ENCODE assay signal across 27 cellular contexts in genomic region chr17:77256710-77257109, GRCh38.
DNase-seq lines count a peak whose midpoint lies in the region; ATAC-seq and TF ChIP-seq lines count a peak whose summit lies in the region.
"Had no signal": no experiment of that assay in that cellular context is flagged by ENCODE, and none has a peak within 500 bp of the region (broad histone marks: within the 10 kb centered on the region; RNA-seq: fewer than 3 reads in every experiment).

No MANE protein-coding gene starts in this region.

- H3K18ac ChIP-seq in IMR-90 (ENCODE audit: low read depth, low read length), result 0 out of 2 replicates have a peak overlapping the region, but pooled peaks have one; percentile 27

- no peak overlapping the region for H3K23ac ChIP-seq in IMR-90 (ENCODE audit: low read depth, low read length)

- TF ChIP-seq POLR2A in IMR-90 (IDR thresholded peaks at IDR 0.05; ENCODE audit: low read depth, low read length), result no peak

- in situ Hi-C loops in IMR-90 (cut with MboI; ENCODE audit: low sequenced_read_pairs), result no loop called here

- ATAC-seq in IMR-90 (ENCODE audit: low read depth), result no peak
- ATAC-seq in GM19351 (IDR thresholded peaks at IDR 0.05; ENCODE audit: unreplicated experiment), result no peak
- ATAC-seq in activated naive CD8-positive, alpha-beta T cell treated with anti-CD3 and anti-CD28 coated beads, Interleukin-2, amount 50 U/mL, for 24 hours, result no peak
- ATAC-seq: activated CD8-positive, alpha-beta T cell treated with anti-CD3 and anti-CD28 coated beads, Interleukin-2, amount 10 ng/mL, durations not matched to agents 7 days and 5 days; heart right ventricle; natural killer cell; right cardiac atrium; Right ventricle myocardium inferior; stimulated activated naive CD8-positive, alpha-beta T cell treated with anti-CD3 and anti-CD28 coated beads, Interleukin-15, amount 100 ng/mL, for 72 hours had no signal

- no peaks in the 10 kb centered on the region for H4K20me1 ChIP-seq in IMR-90 (ENCODE audit: insufficient read depth, low read length)
- no peaks in the 10 kb centered on the region for H4K20me1 ChIP-seq in osteoblast (ENCODE audit: insufficient read depth, low read length)

- no peaks in the 10 kb centered on the region for H3K36me3 Mint-ChIP-seq in activated naive CD8-positive, alpha-beta T cell treated with anti-CD3 and anti-CD28 coated beads, Interleukin-2, amount 50 U/mL, for 24 hours (ENCODE audit: low read depth)
- H3K36me3 Mint-ChIP-seq: CD8-positive, alpha-beta memory T cell; natural killer cell had no signal

- H3K27ac ChIP-seq in IMR-90 (ENCODE audit: insufficient read depth, low read length) (no peak overlapping the region), WERI-Rb-1 (no peak overlapping the region), osteoblast (ENCODE audit: low read depth, low read length) (no peak overlapping the region)
- H3K27ac ChIP-seq: heart right ventricle, left lung, ovary had no signal

- peak overlapping the region; percentile 73 for H2BK120ac ChIP-seq in IMR-90 (ENCODE audit: low read depth, low read length)

- no peak overlapping the region for H2BK5ac ChIP-seq in IMR-90 (ENCODE audit: low read depth, low read length, poor library complexity, severe bottlenecking)

- 100% methylated on average over 1 of the region's 2 CpGs; no CpG with 5 or more reads in 1 of the 2 experiments for WGBS in IMR-90 (ENCODE audit: extremely low coverage in 2 of 2, insufficient read length in 1 of 2), 2 experiments

- dilution Hi-C loops in IMR-90 (cut with HindIII; ENCODE audit: low sequenced_read_pairs, unreplicated experiment), result no loop called here

- peaks cover 7% of the 10 kb centered on the region for H3K27me3 Mint-ChIP-seq in activated naive CD8-positive, alpha-beta T cell treated with anti-CD3 and anti-CD28 coated beads, Interleukin-2, amount 50 U/mL, for 24 hours

- H3K56ac ChIP-seq in IMR-90 (ENCODE audit: extremely low read depth, insufficient read depth, low read length), result no peak overlapping the region

- H2AK9ac ChIP-seq in IMR-90 (replicated peaks; ENCODE audit: low read depth, low read length, poor library complexity), result peak overlapping the region; percentile 11

- H2AFZ ChIP-seq in IMR-90 (replicated peaks; ENCODE audit: low read length, poor library complexity) (no peak overlapping the region), osteoblast (ENCODE audit: low read length) (no peak overlapping the region)

- H4K91ac ChIP-seq in IMR-90 (ENCODE audit: insufficient read depth, low read depth, low read length), result peak overlapping the region; percentile 61

- H3K27me3 ChIP-seq in IMR-90 (ENCODE audit: control insufficient read depth, insufficient read depth, low read length) (no peaks in the 10 kb centered on the region), WERI-Rb-1 (ENCODE audit: insufficient read depth, low read depth, severe bottlenecking) (no peaks in the 10 kb centered on the region), osteoblast (ENCODE audit: insufficient read depth, low read length) (no peaks in the 10 kb centered on the region)
- H3K27me3 ChIP-seq: left lung, ovary had no signal

- H3K27ac Mint-ChIP-seq in activated naive CD8-positive, alpha-beta T cell treated with anti-CD3 and anti-CD28 coated beads, Interleukin-2, amount 50 U/mL, for 24 hours, result no peak overlapping the region
- H3K27ac Mint-ChIP-seq: activated CD8-positive, alpha-beta T cell treated with anti-CD3 and anti-CD28 coated beads, Interleukin-2, amount 10 ng/mL, durations not matched to agents 7 days and 5 days; dendritic cell treated with granulocyte-macrophage colony-stimulating factor and Interleukin-4, amounts not matched to agents 40 ng/mL and 50 ng/mL, for 4 days; natural killer cell; stimulated activated naive CD8-positive, alpha-beta T cell treated with anti-CD3 and anti-CD28 coated beads, Interleukin-15, amount 100 ng/mL, for 72 hours had no signal

- H3K14ac ChIP-seq in IMR-90 (replicated peaks; ENCODE audit: low read depth, low read length), result peak overlapping the region; percentile 50; the same call in 1 of the 2 replicates

- DNase-seq in GM12865 (ENCODE audit: low read depth), result no peak
- DNase-seq in IMR-90, result no peak
- DNase-seq in WERI-Rb-1, result no peak
- DNase-seq in osteoblast (ENCODE audit: insufficient read length, low spot score, missing footprints), result peak; percentile 68
- DNase-seq in NCI-H1436 (lab: John Stamatoyannopoulos, UW), result no peak
- no peak for DNase-seq in activated naive CD8-positive, alpha-beta T cell treated with anti-CD3 and anti-CD28 coated beads, Interleukin-2, amount 50 U/mL, for 24 hours
- no peak for DNase-seq in D341Med (ENCODE audit: low spot score)
- DNase-seq: activated CD4-positive, alpha-beta T cell treated with anti-CD3 and anti-CD28 coated beads for 1 hour; activated CD8-positive, alpha-beta T cell treated with anti-CD3 and anti-CD28 coated beads, Interleukin-2, amount 10 ng/mL, durations not matched to agents 7 days and 5 days; activated gamma-delta T cell; AML-193; CD8-positive, alpha-beta memory T cell; heart right ventricle; left lung; midbrain; natural killer cell; NCI-H1092; NCI-H2107; NCI-H526; ovary; stimulated activated CD4-positive, alpha-beta T cell treated with anti-CD3 and anti-CD28 coated beads, Interleukin-12 subunit alpha, Interleukin-12 subunit beta, amount 100 ng/mL, for 4 hours; stimulated activated naive CD8-positive, alpha-beta T cell treated with anti-CD3 and anti-CD28 coated beads, Interleukin-15, amount 100 ng/mL, for 72 hours; trophoblast cell had no signal

- H3K79me2 ChIP-seq in osteoblast (ENCODE audit: insufficient read depth, low read length), result no peaks in the 10 kb centered on the region

- no peaks in the 10 kb centered on the region for H3K36me3 ChIP-seq in IMR-90 (ENCODE audit: control insufficient read depth, insufficient read depth, low read length)
- H3K36me3 ChIP-seq in WERI-Rb-1, result no peaks in the 10 kb centered on the region
- H3K36me3 ChIP-seq in osteoblast (ENCODE audit: insufficient read depth, low read length), result no peaks in the 10 kb centered on the region
- H3K36me3 ChIP-seq: heart right ventricle, left lung, ovary had no signal

- TF ChIP-seq CTCF in GM12865 (IDR thresholded peaks at IDR 0.05; ENCODE audit: insufficient read depth, low read depth, low read length, missing control alignments) (peak; percentile 6), IMR-90 (conservative IDR thresholded peaks at IDR 0.05; ENCODE audit: low read depth, low read length) (no peak), WERI-Rb-1 (IDR thresholded peaks at IDR 0.05; ENCODE audit: low read depth, low read length) (peak; percentile 31; the same call in 1 of the 2 replicates), osteoblast (IDR thresholded peaks at IDR 0.05; ENCODE audit: extremely low read depth, low read depth, low read length) (no peak)

- no TSS peak for BruUV-seq in IMR-90 (replicated peaks; lab: Mats Ljungman, UMichigan)

- CTCF ChIA-PET in IMR-90 (lab: Yijun Ruan, JAX), result interaction anchor here (2.6 kb wide), 1 partner anchor 66 kb away, joined by 6 read pairs; no protein-coding TSS in a partner anchor

- no peak overlapping the region for H3K4me3 Mint-ChIP-seq in activated naive CD8-positive, alpha-beta T cell treated with anti-CD3 and anti-CD28 coated beads, Interleukin-2, amount 50 U/mL, for 24 hours
- H3K4me3 Mint-ChIP-seq: activated CD8-positive, alpha-beta T cell treated with anti-CD3 and anti-CD28 coated beads, Interleukin-2, amount 10 ng/mL, durations not matched to agents 7 days and 5 days; CD8-positive, alpha-beta memory T cell; dendritic cell treated with granulocyte-macrophage colony-stimulating factor and Interleukin-4, amounts not matched to agents 40 ng/mL and 50 ng/mL, for 4 days; natural killer cell; stimulated activated naive CD8-positive, alpha-beta T cell treated with anti-CD3 and anti-CD28 coated beads, Interleukin-15, amount 100 ng/mL, for 72 hours had no signal

- no peak overlapping the region for H4K5ac ChIP-seq in IMR-90 (ENCODE audit: low read depth, low read length)

- peaks cover 29% of the 10 kb centered on the region for H3K4me1 ChIP-seq in IMR-90 (ENCODE audit: control insufficient read depth, insufficient read depth, low read length)
- H3K4me1 ChIP-seq in osteoblast (ENCODE audit: insufficient read depth, low read length), result peaks cover 29% of the 10 kb centered on the region

- peak overlapping the region; percentile 64; the same call in 1 of the 2 replicates for H2BK20ac ChIP-seq in IMR-90 (ENCODE audit: low read depth, low read length)

- intact Hi-C loops in IMR-90 (cut with micrococcal nuclease), result no loop called here

- peaks cover 3% of the 10 kb centered on the region in 2 experiments; a peak in 2 of 4 replicates for H3K79me1 ChIP-seq in IMR-90 (ENCODE audit: low read depth in 1 of 2, low read length in 2 of 2)

- H2BK15ac ChIP-seq in IMR-90 (ENCODE audit: low read depth, low read length), result peak overlapping the region; percentile 61; the same call in 2 of the 3 replicates

- no peaks in the 10 kb centered on the region for H3K9me3 Mint-ChIP-seq in activated naive CD8-positive, alpha-beta T cell treated with anti-CD3 and anti-CD28 coated beads, Interleukin-2, amount 50 U/mL, for 24 hours
- H3K9me3 Mint-ChIP-seq: CD8-positive, alpha-beta memory T cell; dendritic cell treated with granulocyte-macrophage colony-stimulating factor and Interleukin-4, amounts not matched to agents 40 ng/mL and 50 ng/mL, for 4 days; natural killer cell; stimulated activated naive CD8-positive, alpha-beta T cell treated with anti-CD3 and anti-CD28 coated beads, Interleukin-15, amount 100 ng/mL, for 72 hours had no signal

- POLR2A ChIA-PET in IMR-90 (lab: Charles Lee; ENCODE audit: unreplicated experiment), result no interaction called here

- peak overlapping the region; percentile 36 to 47; a peak in 2 of 4 replicates for H4K8ac ChIP-seq in IMR-90 (ENCODE audit: low read depth in 2 of 2, low read length in 2 of 2)

- no peaks in the 10 kb centered on the region for H3K4me1 Mint-ChIP-seq in activated naive CD8-positive, alpha-beta T cell treated with anti-CD3 and anti-CD28 coated beads, Interleukin-2, amount 50 U/mL, for 24 hours
- H3K4me1 Mint-ChIP-seq: CD8-positive, alpha-beta memory T cell; natural killer cell; stimulated activated naive CD8-positive, alpha-beta T cell treated with anti-CD3 and anti-CD28 coated beads, Interleukin-15, amount 100 ng/mL, for 72 hours had no signal

- no peak for TF ChIP-seq RAD21 in IMR-90 (IDR thresholded peaks at IDR 0.05; ENCODE audit: low read length)

- no peak overlapping the region for H3K4me3 ChIP-seq in GM12865 (ENCODE audit: low read depth, low read length)
- H3K4me3 ChIP-seq in IMR-90 (ENCODE audit: insufficient read depth, low read depth, low read length), result no peak overlapping the region
- no peak overlapping the region for H3K4me3 ChIP-seq in WERI-Rb-1 (ENCODE audit: low read depth, low read length)
- no peak overlapping the region for H3K4me3 ChIP-seq in osteoblast (ENCODE audit: insufficient read depth, low read length)
- H3K4me3 ChIP-seq: heart right ventricle, left lung, ovary had no signal

- H3K4me2 ChIP-seq in IMR-90 (ENCODE audit: low read depth, low read length), result no peak overlapping the region
- H3K4me2 ChIP-seq in osteoblast (ENCODE audit: insufficient read depth, low read length), result no peak overlapping the region

- peaks cover 17% of the 10 kb centered on the region for H3K9me1 ChIP-seq in IMR-90 (ENCODE audit: insufficient read depth, low read length)

- peak overlapping the region; percentile 48 for H3K4ac ChIP-seq in IMR-90 (ENCODE audit: low read depth, low read length)

- no peak overlapping the region for H3K9ac ChIP-seq in IMR-90 (ENCODE audit: low read depth, low read length)

- H3K9me3 ChIP-seq in IMR-90 (ENCODE audit: control insufficient read depth, insufficient read depth, low read length) (no peaks in the 10 kb centered on the region), WERI-Rb-1 (ENCODE audit: severe bottlenecking) (peaks cover 6% of the 10 kb centered on the region), osteoblast (ENCODE audit: low read depth, low read length) (no peaks in the 10 kb centered on the region)
- H3K9me3 ChIP-seq: heart right ventricle, left lung, ovary had no signal

- peak overlapping the region; percentile 84 for H2AK5ac ChIP-seq in IMR-90 (ENCODE audit: low read depth, low read length)

Comparison
In these comparisons a context has a peak if more than half of its experiments do, and no peak if none do; other contexts are left out.
1. CTCF ChIP-seq: peak in GM12865 (single experiment) and WERI-Rb-1 (single experiment); none in IMR-90 (single experiment) and osteoblast (single experiment).